Comparison of ENCODE assay signal across 1 cellular context in the genomic region with DNA sequence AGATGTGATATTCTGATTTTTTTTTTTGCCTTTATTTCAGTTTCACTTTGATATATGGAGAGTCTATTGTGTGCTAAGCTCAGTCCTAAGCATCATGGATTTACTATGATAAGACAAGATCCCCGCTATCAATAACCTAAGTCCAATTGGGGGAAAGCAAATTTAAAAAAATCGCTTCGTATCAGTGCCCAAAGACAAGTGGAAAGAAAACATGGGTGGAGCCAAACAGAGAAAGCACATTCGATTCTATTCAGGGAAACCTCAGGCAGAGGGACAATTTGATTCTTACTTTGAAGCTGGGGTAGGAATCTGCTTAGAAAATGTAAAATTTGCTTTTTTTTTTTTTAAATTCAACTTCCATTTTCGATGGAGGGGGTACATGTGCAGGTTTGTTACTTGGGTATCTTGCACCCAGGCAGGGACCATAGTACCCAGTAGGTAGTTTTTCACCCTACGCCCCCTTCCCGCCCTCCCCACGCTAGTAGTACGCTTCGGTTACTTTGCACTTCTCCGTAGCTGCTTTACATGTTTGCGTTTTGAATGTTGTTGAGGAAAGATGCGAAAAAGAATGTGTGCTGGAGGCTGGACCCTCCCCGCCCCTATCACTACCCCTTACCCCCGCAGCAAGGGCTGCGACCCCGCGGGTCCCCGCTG.
TF ChIP-seq lines count a peak whose summit lies in the region.

No MANE protein-coding gene starts in this region.

TF ChIP-seq in HepG2, 621 proteins besides CTCF, POLR2A, EP300 and RAD21 (continued from another document):
- TF ChIP-seq, protein P1, sequence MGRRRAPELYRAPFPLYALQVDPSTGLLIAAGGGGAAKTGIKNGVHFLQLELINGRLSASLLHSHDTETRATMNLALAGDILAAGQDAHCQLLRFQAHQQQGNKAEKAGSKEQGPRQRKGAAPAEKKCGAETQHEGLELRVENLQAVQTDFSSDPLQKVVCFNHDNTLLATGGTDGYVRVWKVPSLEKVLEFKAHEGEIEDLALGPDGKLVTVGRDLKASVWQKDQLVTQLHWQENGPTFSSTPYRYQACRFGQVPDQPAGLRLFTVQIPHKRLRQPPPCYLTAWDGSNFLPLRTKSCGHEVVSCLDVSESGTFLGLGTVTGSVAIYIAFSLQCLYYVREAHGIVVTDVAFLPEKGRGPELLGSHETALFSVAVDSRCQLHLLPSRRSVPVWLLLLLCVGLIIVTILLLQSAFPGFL (CRISPR knock-in tag; IDR thresholded peaks at IDR 0.05) = no peak
- TF ChIP-seq MAFK (conservative IDR thresholded peaks at IDR 0.05 in 1 of 2, IDR thresholded peaks at IDR 0.05 in 1 of 2; ENCODE audit: low read length in 2 of 2) = no peak
- no peak for TF ChIP-seq ZNF709 (CRISPR knock-in tag; IDR thresholded peaks at IDR 0.05)
- no peak for TF ChIP-seq ZFP36L1 (CRISPR knock-in tag; IDR thresholded peaks at IDR 0.05)
